In genomic region chr21:20661745-20662470, GRCh38 we compare ENCODE assay signal across 1 cellular context.
A peak's percentile ranks its signal among the peaks of the same experiment; 100 is the strongest.
TF ChIP-seq lines count a peak whose summit lies in the region.

No MANE protein-coding gene starts in this region.

TF ChIP-seq in H1, 55 proteins besides CTCF, POLR2A, EP300 and RAD21 (continued from another document):
- TF ChIP-seq CHD7 (IDR thresholded peaks at IDR 0.05; ENCODE audit: insufficient replicate concordance, low read length): peak; percentile 94
- 0 out of 2 replicates have a peak, but pooled peaks have one; percentile 24 for TF ChIP-seq JUND (IDR thresholded peaks at IDR 0.05; ENCODE audit: low read length)
- no peak for TF ChIP-seq CEBPB (IDR thresholded peaks at IDR 0.05; ENCODE audit: low read depth, low read length)
- TF ChIP-seq MAFK (IDR thresholded peaks at IDR 0.05; ENCODE audit: low read depth, low read length): peak; percentile 51; the same call in 1 of the 2 replicates
TF ChIP-seq in H1: peak in this region for 8.
